ENCODE assay signal across 2 cellular contexts in the genomic region with DNA sequence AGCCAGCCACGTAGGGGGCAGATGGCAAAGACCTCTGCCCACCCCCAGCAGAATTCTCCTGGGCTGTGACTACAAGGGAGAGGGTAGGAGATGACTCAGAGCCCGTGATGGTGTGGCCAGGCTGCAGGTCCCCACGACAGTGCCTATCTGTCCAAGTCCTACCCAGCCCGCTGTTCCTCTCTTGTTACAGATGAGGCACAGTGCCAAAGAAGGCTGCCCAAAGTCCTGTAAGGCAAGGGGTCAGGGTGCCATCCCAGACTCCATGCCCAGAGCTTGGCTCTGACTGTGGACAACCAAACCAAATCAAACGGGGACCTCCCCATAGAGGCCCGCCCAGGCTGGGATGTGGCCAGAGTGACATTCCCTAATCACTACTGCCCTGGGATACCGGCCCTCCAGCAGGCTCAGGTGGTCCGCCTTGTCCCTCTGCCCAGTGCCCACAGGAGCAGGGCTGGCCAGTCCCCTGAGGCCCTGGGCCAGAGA.
TF ChIP-seq lines count a peak whose summit lies in the region.

No MANE protein-coding gene starts in this region.

TF ChIP-seq in A549, 52 proteins besides CTCF, POLR2A, EP300 and RAD21 (continued from another document):
- TF ChIP-seq FOSL2 (IDR thresholded peaks at IDR 0.05), result no peak
- TF ChIP-seq FOSL2 (CRISPR knock-in tag; IDR thresholded peaks at IDR 0.05), result no peak
- TF ChIP-seq POLR2AphosphoS2 (conservative IDR thresholded peaks at IDR 0.05; ENCODE audit: low read length), result no peak
- TF ChIP-seq BCL3 (IDR thresholded peaks at IDR 0.05), result no peak
- no peak for TF ChIP-seq KDM5A (IDR thresholded peaks at IDR 0.05)
- TF ChIP-seq ATOH8 (CRISPR knock-in tag; IDR thresholded peaks at IDR 0.05; ENCODE audit: low read depth), result no peak
- TF ChIP-seq MAFK (IDR thresholded peaks at IDR 0.05; ENCODE audit: partially characterized antibody), result no peak
- no peak for TF ChIP-seq HMGXB4 (CRISPR knock-in tag; IDR thresholded peaks at IDR 0.05; ENCODE audit: borderline replicate concordance)

TF ChIP-seq in IMR-90, 13 proteins besides CTCF, POLR2A, EP300 and RAD21:
- TF ChIP-seq MXI1 (IDR thresholded peaks at IDR 0.05; ENCODE audit: borderline replicate concordance, low read depth, low read length) (no peak), RFX5 (IDR thresholded peaks at IDR 0.05; ENCODE audit: low read depth, low read length) (no peak), NFE2L2 (IDR thresholded peaks at IDR 0.05; ENCODE audit: low read depth, low read length) (no peak), USF2 (IDR thresholded peaks at IDR 0.05; ENCODE audit: low read depth, low read length) (no peak), FOS (IDR thresholded peaks at IDR 0.05; ENCODE audit: low read depth, low read length) (no peak), MAFK (IDR thresholded peaks at IDR 0.05; ENCODE audit: low read depth, low read length) (no peak), SMC3 (IDR thresholded peaks at IDR 0.05; ENCODE audit: low read depth, low read length) (no peak), BHLHE40 (IDR thresholded peaks at IDR 0.05; ENCODE audit: low read depth, low read length) (no peak), RCOR1 (IDR thresholded peaks at IDR 0.05; ENCODE audit: insufficient replicate concordance, low read length) (no peak), CEBPB (IDR thresholded peaks at IDR 0.05; ENCODE audit: low read depth, low read length) (no peak), CHD1 (IDR thresholded peaks at IDR 0.05; ENCODE audit: low read depth, low read length) (no peak), MAZ (IDR thresholded peaks at IDR 0.05; ENCODE audit: borderline replicate concordance, low read depth, low read length) (no peak)
- TF ChIP-seq, protein P1, sequence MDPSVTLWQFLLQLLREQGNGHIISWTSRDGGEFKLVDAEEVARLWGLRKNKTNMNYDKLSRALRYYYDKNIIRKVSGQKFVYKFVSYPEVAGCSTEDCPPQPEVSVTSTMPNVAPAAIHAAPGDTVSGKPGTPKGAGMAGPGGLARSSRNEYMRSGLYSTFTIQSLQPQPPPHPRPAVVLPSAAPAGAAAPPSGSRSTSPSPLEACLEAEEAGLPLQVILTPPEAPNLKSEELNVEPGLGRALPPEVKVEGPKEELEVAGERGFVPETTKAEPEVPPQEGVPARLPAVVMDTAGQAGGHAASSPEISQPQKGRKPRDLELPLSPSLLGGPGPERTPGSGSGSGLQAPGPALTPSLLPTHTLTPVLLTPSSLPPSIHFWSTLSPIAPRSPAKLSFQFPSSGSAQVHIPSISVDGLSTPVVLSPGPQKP (IDR thresholded peaks at IDR 0.05; ENCODE audit: borderline replicate concordance, low read depth, low read length), result no peak
TF ChIP-seq in IMR-90: peak in this region for 0.
